20 cellular contexts compared by ENCODE assay signal in the genomic region with DNA sequence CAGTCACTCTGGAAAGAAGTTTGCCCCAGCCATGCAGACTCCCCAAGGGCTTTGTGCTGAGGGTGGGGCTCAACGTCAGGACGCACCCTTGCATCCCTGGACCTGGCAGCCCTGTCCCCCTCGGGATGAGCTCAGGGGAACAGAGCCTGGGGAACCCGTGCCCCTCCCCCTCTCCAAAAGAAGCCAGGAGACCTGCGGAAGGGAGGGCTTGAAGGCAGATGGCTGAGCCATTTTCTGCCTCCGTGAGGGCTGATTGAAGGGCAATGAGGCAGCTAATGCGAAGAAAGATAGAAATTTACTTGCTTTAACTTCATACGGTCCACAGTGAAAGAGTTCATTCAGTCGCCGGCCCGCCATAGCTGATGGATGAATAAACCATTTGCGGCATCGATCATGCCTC.
DNase-seq lines count a peak whose midpoint lies in the region; FAIRE-seq lines count a peak whose summit lies in the region.
"Had no signal": no experiment of that assay in that cellular context is flagged by ENCODE, and none has a peak within 500 bp of the region (broad histone marks: within the 10 kb centered on the region; RNA-seq: fewer than 3 reads in every experiment).

No MANE protein-coding gene starts in this region.

- peak; percentile 45 for FAIRE-seq in islet of Langerhans (lab: Jason Lieb, UNC)
- no peak for FAIRE-seq in RCC 7860 (lab: Jason Lieb, UNC)
- FAIRE-seq: GM12891, GM19239 had no signal

- DNase-seq in NCI-H146 (lab: John Stamatoyannopoulos, UW), result peak; percentile 17
- DNase-seq in NCI-H146 treated with DMSO at 0.1 percent for 48 hours (lab: John Stamatoyannopoulos, UW; ENCODE audit: unreplicated experiment), result no peak
- peak; percentile 58 for DNase-seq in NCI-H446 treated with DMSO at 0.1 percent for 48 hours (lab: John Stamatoyannopoulos, UW)
- DNase-seq in DMS114 treated with DMSO at 0.1 percent for 48 hours (lab: John Stamatoyannopoulos, UW; ENCODE audit: unreplicated experiment), result no peak
- DNase-seq in activated effector memory CD4-positive, alpha-beta T cell treated with Interleukin-2 at 50 U/mL for 16 hours, result no peak
- DNase-seq in RCC 7860 (ENCODE audit: low spot score), result no peak
- no peak for DNase-seq in nucleus accumbens (lab: John Stamatoyannopoulos, UW)
- DNase-seq: 8988T; BE2C; CD4-positive, CD25-positive, alpha-beta regulatory T cell; COR-L47; DMS53; EL; GM23248; NCI-H1092 treated with DMSO at 0.1 percent for 48 hours; NCI-H1694 treated with DMSO at 0.1 percent for 48 hours; Peyer's patch had no signal

Comparison
In these comparisons a context has a peak if more than half of its experiments do, and no peak if none do; other contexts are left out.
1. DNase-seq: peak in NCI-H146 (single experiment) and NCI-H446 treated with DMSO at 0.1 percent for 48 hours (single experiment); none in NCI-H146 treated with DMSO at 0.1 percent for 48 hours (single experiment), DMS114 treated with DMSO at 0.1 percent for 48 hours (single experiment), activated effector memory CD4-positive, alpha-beta T cell treated with Interleukin-2 at 50 U/mL for 16 hours (single experiment), RCC 7860 (single experiment) and nucleus accumbens (0 of 56).